ENCODE assay signal across 1 cellular context in the genomic region with DNA sequence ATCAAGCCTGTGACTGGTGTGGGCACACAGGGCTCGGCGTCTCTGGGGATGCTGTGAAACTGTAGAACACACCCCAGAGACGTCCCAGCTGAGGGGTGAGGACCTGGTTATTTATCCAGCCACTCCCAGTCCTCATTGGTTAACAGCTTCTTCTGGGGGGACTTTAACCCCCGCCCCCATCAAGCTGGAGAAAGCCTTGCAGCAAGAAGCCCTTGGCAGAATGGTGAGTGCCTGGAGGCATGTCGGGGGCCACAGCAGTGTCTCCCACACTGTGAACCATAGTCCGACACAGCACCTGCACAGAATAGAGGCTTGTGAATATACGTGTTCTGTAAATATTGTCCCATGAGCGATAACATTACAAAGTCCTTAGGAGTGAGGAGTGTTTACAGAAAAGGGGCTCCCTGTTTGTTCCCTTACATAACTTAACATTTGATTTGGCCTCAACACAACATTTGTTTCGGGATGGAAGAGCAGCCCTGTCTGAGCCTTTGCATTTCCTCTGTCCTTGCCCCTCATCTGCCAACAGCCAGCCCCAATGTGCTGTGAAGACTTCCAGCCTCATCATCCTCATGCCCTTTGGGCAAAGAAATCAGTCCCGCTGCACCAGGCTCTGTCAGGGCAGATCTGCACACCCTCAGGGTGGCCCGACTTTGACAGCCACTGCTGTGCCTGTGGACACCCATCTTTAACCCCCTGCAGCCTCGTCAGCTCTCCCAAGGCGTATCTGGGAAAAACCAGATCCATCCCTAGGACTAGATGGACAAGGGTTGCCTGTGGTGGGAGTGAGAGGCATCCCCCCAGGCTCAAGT.
A peak's percentile ranks its signal among the peaks of the same experiment; 100 is the strongest.
TF ChIP-seq lines count a peak whose summit lies in the region.

No MANE protein-coding gene starts in this region.

TF ChIP-seq in HepG2, 621 proteins besides CTCF, POLR2A, EP300 and RAD21 (continued from another document and continues in another):
- TF ChIP-seq, protein P1, sequence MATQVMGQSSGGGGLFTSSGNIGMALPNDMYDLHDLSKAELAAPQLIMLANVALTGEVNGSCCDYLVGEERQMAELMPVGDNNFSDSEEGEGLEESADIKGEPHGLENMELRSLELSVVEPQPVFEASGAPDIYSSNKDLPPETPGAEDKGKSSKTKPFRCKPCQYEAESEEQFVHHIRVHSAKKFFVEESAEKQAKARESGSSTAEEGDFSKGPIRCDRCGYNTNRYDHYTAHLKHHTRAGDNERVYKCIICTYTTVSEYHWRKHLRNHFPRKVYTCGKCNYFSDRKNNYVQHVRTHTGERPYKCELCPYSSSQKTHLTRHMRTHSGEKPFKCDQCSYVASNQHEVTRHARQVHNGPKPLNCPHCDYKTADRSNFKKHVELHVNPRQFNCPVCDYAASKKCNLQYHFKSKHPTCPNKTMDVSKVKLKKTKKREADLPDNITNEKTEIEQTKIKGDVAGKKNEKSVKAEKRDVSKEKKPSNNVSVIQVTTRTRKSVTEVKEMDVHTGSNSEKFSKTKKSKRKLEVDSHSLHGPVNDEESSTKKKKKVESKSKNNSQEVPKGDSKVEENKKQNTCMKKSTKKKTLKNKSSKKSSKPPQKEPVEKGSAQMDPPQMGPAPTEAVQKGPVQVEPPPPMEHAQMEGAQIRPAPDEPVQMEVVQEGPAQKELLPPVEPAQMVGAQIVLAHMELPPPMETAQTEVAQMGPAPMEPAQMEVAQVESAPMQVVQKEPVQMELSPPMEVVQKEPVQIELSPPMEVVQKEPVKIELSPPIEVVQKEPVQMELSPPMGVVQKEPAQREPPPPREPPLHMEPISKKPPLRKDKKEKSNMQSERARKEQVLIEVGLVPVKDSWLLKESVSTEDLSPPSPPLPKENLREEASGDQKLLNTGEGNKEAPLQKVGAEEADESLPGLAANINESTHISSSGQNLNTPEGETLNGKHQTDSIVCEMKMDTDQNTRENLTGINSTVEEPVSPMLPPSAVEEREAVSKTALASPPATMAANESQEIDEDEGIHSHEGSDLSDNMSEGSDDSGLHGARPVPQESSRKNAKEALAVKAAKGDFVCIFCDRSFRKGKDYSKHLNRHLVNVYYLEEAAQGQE (IDR thresholded peaks at IDR 0.05; ENCODE audit: borderline replicate concordance in 1 of 2, low read depth in 1 of 2, low read length in 2 of 2) = peak in 1 of 2 experiments; percentile 78; a peak in 2 of 4 replicates
- TF ChIP-seq NR1H2 (CRISPR knock-in tag; IDR thresholded peaks at IDR 0.05; ENCODE audit: borderline replicate concordance, low read depth) (0 out of 2 replicates have a peak, but pooled peaks have one; percentile 55), RFX1 (IDR thresholded peaks at IDR 0.05) (no peak), ZNF660 (CRISPR knock-in tag; IDR thresholded peaks at IDR 0.05; ENCODE audit: borderline replicate concordance, low read depth) (no peak), ZNF431 (CRISPR knock-in tag; IDR thresholded peaks at IDR 0.05; ENCODE audit: borderline replicate concordance, low read depth) (peak; percentile 95; the same call in 1 of the 2 replicates), MEF2D (CRISPR knock-in tag; IDR thresholded peaks at IDR 0.05) (peak; percentile 97), ARID2 (CRISPR knock-in tag; IDR thresholded peaks at IDR 0.05; ENCODE audit: borderline replicate concordance) (peak; percentile 37; the same call in 1 of the 2 replicates), BRD4 (CRISPR knock-in tag; IDR thresholded peaks at IDR 0.05) (0 out of 2 replicates have a peak, but pooled peaks have one; percentile 47), ZSCAN21 (CRISPR knock-in tag; IDR thresholded peaks at IDR 0.05; ENCODE audit: borderline replicate concordance) (peak; percentile 97), ZNF30 (CRISPR knock-in tag; IDR thresholded peaks at IDR 0.05) (no peak), ZNF556 (CRISPR knock-in tag; IDR thresholded peaks at IDR 0.05; ENCODE audit: borderline replicate concordance) (peak; percentile 90; the same call in 1 of the 2 replicates), ZNF773 (CRISPR knock-in tag; IDR thresholded peaks at IDR 0.05; ENCODE audit: borderline replicate concordance) (no peak), ZNF350 (CRISPR knock-in tag; IDR thresholded peaks at IDR 0.05; ENCODE audit: borderline replicate concordance, low read depth) (peak; percentile 94), IKZF1 (IDR thresholded peaks at IDR 0.05) (no peak), ZNF790 (CRISPR knock-in tag; IDR thresholded peaks at IDR 0.05; ENCODE audit: borderline replicate concordance) (no peak), CHD4 (IDR thresholded peaks at IDR 0.05; ENCODE audit: borderline replicate concordance, low read length) (no peak), ZNF510 (CRISPR knock-in tag; IDR thresholded peaks at IDR 0.05; ENCODE audit: low read depth) (peak; percentile 97), PCBP1 (IDR thresholded peaks at IDR 0.05; ENCODE audit: borderline replicate concordance, low read depth, low read length) (no peak), FIP1L1 (IDR thresholded peaks at IDR 0.05; ENCODE audit: borderline replicate concordance, insufficient read depth, low read depth, low read length) (no peak), U2AF1 (optimal IDR thresholded peaks at IDR 0.05; ENCODE audit: low read depth, low read length) (peak; percentile 32), ZNF709 (CRISPR knock-in tag; IDR thresholded peaks at IDR 0.05) (peak; percentile 50; the same call in 1 of the 2 replicates), ZNF678 (CRISPR knock-in tag; IDR thresholded peaks at IDR 0.05) (peak; percentile 74; the same call in 1 of the 2 replicates), ZNF274 (CRISPR knock-in tag; IDR thresholded peaks at IDR 0.05) (no peak; the same call in none of the 2 replicates), ZNF776 (CRISPR knock-in tag; IDR thresholded peaks at IDR 0.05) (no peak), HHEX (CRISPR knock-in tag; IDR thresholded peaks at IDR 0.05) (peak; percentile 96), FOXK1 (CRISPR knock-in tag; IDR thresholded peaks at IDR 0.05; ENCODE audit: borderline replicate concordance, low read depth) (peak; percentile 96), ZNF672 (CRISPR knock-in tag; IDR thresholded peaks at IDR 0.05) (no peak), KDM2A (CRISPR knock-in tag; IDR thresholded peaks at IDR 0.05; ENCODE audit: borderline replicate concordance, low read depth) (peak; percentile 70), ESRRA (CRISPR knock-in tag; IDR thresholded peaks at IDR 0.05; ENCODE audit: low read depth) (peak; percentile 87), CCDC6 (CRISPR knock-in tag; IDR thresholded peaks at IDR 0.05) (peak; percentile 99), KLF6 (CRISPR knock-in tag; IDR thresholded peaks at IDR 0.05) (peak; percentile 97), RBFOX2 (IDR thresholded peaks at IDR 0.05; ENCODE audit: low read depth, low read length) (peak; percentile 51; the same call in 1 of the 2 replicates), JDP2 (CRISPR knock-in tag; IDR thresholded peaks at IDR 0.05; ENCODE audit: borderline replicate concordance) (no peak), XBP1 (CRISPR knock-in tag; IDR thresholded peaks at IDR 0.05) (no peak)
- TF ChIP-seq, protein P2, sequence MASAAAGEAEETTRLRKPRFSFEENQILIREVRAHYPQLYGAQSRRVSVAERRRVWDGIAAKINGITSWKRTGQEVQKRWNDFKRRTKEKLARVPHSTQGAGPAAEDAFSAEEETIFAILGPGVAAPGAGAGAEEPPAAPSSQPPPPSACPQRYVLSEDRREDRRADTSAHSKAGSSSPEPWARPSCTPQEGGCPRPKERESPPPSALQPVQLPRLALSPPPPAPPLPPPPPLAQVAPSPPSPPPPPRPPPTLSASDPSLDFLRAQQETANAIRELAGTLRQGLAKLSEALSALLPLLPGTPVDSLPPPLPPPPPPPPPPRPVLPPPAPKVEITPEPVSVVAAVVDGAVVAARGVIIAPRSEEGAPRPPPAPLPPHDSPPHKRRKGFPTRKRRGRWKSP (CRISPR knock-in tag; IDR thresholded peaks at IDR 0.05) = peak; percentile 98
- TF ChIP-seq, protein P3, sequence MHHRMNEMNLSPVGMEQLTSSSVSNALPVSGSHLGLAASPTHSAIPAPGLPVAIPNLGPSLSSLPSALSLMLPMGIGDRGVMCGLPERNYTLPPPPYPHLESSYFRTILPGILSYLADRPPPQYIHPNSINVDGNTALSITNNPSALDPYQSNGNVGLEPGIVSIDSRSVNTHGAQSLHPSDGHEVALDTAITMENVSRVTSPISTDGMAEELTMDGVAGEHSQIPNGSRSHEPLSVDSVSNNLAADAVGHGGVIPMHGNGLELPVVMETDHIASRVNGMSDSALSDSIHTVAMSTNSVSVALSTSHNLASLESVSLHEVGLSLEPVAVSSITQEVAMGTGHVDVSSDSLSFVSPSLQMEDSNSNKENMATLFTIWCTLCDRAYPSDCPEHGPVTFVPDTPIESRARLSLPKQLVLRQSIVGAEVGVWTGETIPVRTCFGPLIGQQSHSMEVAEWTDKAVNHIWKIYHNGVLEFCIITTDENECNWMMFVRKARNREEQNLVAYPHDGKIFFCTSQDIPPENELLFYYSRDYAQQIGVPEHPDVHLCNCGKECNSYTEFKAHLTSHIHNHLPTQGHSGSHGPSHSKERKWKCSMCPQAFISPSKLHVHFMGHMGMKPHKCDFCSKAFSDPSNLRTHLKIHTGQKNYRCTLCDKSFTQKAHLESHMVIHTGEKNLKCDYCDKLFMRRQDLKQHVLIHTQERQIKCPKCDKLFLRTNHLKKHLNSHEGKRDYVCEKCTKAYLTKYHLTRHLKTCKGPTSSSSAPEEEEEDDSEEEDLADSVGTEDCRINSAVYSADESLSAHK (CRISPR knock-in tag; IDR thresholded peaks at IDR 0.05; ENCODE audit: borderline replicate concordance) = no peak; the same call in 1 of the 2 replicates
- TF ChIP-seq, protein P4, sequence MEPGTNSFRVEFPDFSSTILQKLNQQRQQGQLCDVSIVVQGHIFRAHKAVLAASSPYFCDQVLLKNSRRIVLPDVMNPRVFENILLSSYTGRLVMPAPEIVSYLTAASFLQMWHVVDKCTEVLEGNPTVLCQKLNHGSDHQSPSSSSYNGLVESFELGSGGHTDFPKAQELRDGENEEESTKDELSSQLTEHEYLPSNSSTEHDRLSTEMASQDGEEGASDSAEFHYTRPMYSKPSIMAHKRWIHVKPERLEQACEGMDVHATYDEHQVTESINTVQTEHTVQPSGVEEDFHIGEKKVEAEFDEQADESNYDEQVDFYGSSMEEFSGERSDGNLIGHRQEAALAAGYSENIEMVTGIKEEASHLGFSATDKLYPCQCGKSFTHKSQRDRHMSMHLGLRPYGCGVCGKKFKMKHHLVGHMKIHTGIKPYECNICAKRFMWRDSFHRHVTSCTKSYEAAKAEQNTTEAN (CRISPR knock-in tag; conservative IDR thresholded peaks at IDR 0.05) = peak; percentile 95
- TF ChIP-seq, protein P5, sequence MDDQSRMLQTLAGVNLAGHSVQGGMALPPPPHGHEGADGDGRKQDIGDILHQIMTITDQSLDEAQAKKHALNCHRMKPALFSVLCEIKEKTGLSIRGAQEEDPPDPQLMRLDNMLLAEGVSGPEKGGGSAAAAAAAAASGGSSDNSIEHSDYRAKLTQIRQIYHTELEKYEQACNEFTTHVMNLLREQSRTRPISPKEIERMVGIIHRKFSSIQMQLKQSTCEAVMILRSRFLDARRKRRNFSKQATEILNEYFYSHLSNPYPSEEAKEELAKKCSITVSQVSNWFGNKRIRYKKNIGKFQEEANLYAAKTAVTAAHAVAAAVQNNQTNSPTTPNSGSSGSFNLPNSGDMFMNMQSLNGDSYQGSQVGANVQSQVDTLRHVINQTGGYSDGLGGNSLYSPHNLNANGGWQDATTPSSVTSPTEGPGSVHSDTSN (CRISPR knock-in tag; IDR thresholded peaks at IDR 0.05; ENCODE audit: borderline replicate concordance) = no peak
- TF ChIP-seq, protein P6, sequence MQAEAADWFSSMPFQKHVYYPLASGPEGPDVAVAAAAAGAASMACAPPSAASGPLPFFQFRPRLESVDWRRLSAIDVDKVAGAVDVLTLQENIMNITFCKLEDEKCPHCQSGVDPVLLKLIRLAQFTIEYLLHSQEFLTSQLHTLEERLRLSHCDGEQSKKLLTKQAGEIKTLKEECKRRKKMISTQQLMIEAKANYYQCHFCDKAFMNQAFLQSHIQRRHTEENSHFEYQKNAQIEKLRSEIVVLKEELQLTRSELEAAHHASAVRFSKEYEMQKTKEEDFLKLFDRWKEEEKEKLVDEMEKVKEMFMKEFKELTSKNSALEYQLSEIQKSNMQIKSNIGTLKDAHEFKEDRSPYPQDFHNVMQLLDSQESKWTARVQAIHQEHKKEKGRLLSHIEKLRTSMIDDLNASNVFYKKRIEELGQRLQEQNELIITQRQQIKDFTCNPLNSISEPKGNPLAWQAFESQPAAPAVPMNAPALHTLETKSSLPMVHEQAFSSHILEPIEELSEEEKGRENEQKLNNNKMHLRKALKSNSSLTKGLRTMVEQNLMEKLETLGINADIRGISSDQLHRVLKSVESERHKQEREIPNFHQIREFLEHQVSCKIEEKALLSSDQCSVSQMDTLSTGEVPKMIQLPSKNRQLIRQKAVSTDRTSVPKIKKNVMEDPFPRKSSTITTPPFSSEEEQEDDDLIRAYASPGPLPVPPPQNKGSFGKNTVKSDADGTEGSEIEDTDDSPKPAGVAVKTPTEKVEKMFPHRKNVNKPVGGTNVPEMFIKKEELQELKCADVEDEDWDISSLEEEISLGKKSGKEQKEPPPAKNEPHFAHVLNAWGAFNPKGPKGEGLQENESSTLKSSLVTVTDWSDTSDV (CRISPR knock-in tag; IDR thresholded peaks at IDR 0.05) = no peak
- TF ChIP-seq, protein P7, sequence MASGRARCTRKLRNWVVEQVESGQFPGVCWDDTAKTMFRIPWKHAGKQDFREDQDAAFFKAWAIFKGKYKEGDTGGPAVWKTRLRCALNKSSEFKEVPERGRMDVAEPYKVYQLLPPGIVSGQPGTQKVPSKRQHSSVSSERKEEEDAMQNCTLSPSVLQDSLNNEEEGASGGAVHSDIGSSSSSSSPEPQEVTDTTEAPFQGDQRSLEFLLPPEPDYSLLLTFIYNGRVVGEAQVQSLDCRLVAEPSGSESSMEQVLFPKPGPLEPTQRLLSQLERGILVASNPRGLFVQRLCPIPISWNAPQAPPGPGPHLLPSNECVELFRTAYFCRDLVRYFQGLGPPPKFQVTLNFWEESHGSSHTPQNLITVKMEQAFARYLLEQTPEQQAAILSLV (CRISPR knock-in tag; IDR thresholded peaks at IDR 0.05; ENCODE audit: borderline replicate concordance) = peak; percentile 88
